Comparison of ENCODE assay signal across 16 cellular contexts in genomic region chr4:15836362-15836761, GRCh38. TPM values are rescaled to one million over a fixed set of nuclear protein-coding genes. Genes with fewer than 3 reads are reported as not detected.
A peak's percentile ranks its signal among the peaks of the same experiment; 100 is the strongest.
DNase-seq lines count a peak whose midpoint lies in the region; ATAC-seq and TF ChIP-seq lines count a peak whose summit lies in the region.
"Had no signal": no experiment of that assay in that cellular context is flagged by ENCODE, and none has a peak within 500 bp of the region (broad histone marks: within the 10 kb centered on the region; RNA-seq: fewer than 3 reads in every experiment).

No MANE protein-coding gene starts in this region.

- no peak overlapping the region for H3K27ac Mint-ChIP-seq in activated naive CD4-positive, alpha-beta T cell treated with anti-CD3 and anti-CD28 coated beads, Interleukin-2, amount 10 ng/mL, durations not matched to agents 7 days and 5 days

- ATAC-seq in GM19452 (IDR thresholded peaks at IDR 0.05; ENCODE audit: unreplicated experiment) (peak; percentile 64), HG03354 (IDR thresholded peaks at IDR 0.05; ENCODE audit: poor library complexity, severe bottlenecking, unreplicated experiment) (peak; percentile 57), HG03280 (IDR thresholded peaks at IDR 0.05; ENCODE audit: unreplicated experiment) (no peak)

- no peaks in the 10 kb centered on the region for H3K27me3 ChIP-seq in thyroid gland
- H3K27me3 ChIP-seq: suprapubic skin had no signal

- no peaks in the 10 kb centered on the region for H3K9me3 ChIP-seq in thyroid gland
- H3K9me3 ChIP-seq: suprapubic skin had no signal

- no peaks in the 10 kb centered on the region for H3K36me3 ChIP-seq in thyroid gland
- H3K36me3 ChIP-seq: suprapubic skin had no signal

- no peak overlapping the region for H3K4me3 Mint-ChIP-seq in activated naive CD4-positive, alpha-beta T cell treated with anti-CD3 and anti-CD28 coated beads, Interleukin-2, amount 10 ng/mL, durations not matched to agents 7 days and 5 days

- in situ Hi-C loops in ACHN (cut with HindIII; ENCODE audit: low pct_ligation_motif_present, low pct_unique_long_range_greater_than_20kb, low sequenced_read_pairs) = no loop called here

- H3K9me3 Mint-ChIP-seq in activated naive CD4-positive, alpha-beta T cell treated with anti-CD3 and anti-CD28 coated beads, Interleukin-2, amount 10 ng/mL, durations not matched to agents 7 days and 5 days = peaks cover 4% of the 10 kb centered on the region

- H3K4me1 ChIP-seq in thyroid gland = no peaks in the 10 kb centered on the region
- H3K4me1 ChIP-seq: suprapubic skin had no signal

- peaks cover 81% of the 10 kb centered on the region for H3K36me3 Mint-ChIP-seq in activated naive CD4-positive, alpha-beta T cell treated with anti-CD3 and anti-CD28 coated beads, Interleukin-2, amount 10 ng/mL, durations not matched to agents 7 days and 5 days

- CTCF ChIA-PET in activated naive CD4-positive, alpha-beta T cell treated with anti-CD3 and anti-CD28 coated beads, Interleukin-2, amount 10 ng/mL, durations not matched to agents 7 days and 5 days (lab: Charles Lee) = no interaction called here

- no peak for TF ChIP-seq CTCF in epithelial cell of proximal tubule (conservative IDR thresholded peaks at IDR 0.05; ENCODE audit: low read depth, low read length)
- TF ChIP-seq CTCF in thyroid gland (IDR thresholded peaks at IDR 0.05) = no peak

- TF ChIP-seq POLR2A in thyroid gland (IDR thresholded peaks at IDR 0.05) = no peak

- H3K4me1 Mint-ChIP-seq in activated naive CD4-positive, alpha-beta T cell treated with anti-CD3 and anti-CD28 coated beads, Interleukin-2, amount 10 ng/mL, durations not matched to agents 7 days and 5 days = peaks cover 22% of the 10 kb centered on the region

- H3K4me3 ChIP-seq in epithelial cell of proximal tubule (ENCODE audit: low read depth, low read length) = no peak overlapping the region
- no peak overlapping the region for H3K4me3 ChIP-seq in thyroid gland (replicated peaks in 1 of 3)
- H3K4me3 ChIP-seq: suprapubic skin had no signal

- intact Hi-C loops in thyroid gland (cut with DNase I) = no loop called here

- DNase-seq in ACHN = peak; percentile 75
- peak; percentile 86 for DNase-seq in epithelial cell of proximal tubule (ENCODE audit: low read depth)
- DNase-seq in NCI-H1048 (lab: John Stamatoyannopoulos, UW) = no peak
- DNase-seq in activated naive CD4-positive, alpha-beta T cell treated with anti-CD3 and anti-CD28 coated beads, Interleukin-2, amount 10 ng/mL, durations not matched to agents 7 days and 5 days = no peak
- no peak for DNase-seq in thyroid gland
- DNase-seq: cerebellar nuclear complex; DMS 273 treated with DMSO at 0.1 percent for 48 hours; KBM-7; NCI-H1417 treated with DMSO at 0.1 percent for 48 hours; NCI-H524; stimulated activated CD4-positive, alpha-beta T cell treated with anti-CD3 and anti-CD28 coated beads, Interleukin-15, amount 100 ng/mL, for 24 hours had no signal

- no peak overlapping the region for H3K27ac ChIP-seq in thyroid gland
- H3K27ac ChIP-seq: suprapubic skin, VCaP had no signal

- H3K27me3 Mint-ChIP-seq in activated naive CD4-positive, alpha-beta T cell treated with anti-CD3 and anti-CD28 coated beads, Interleukin-2, amount 10 ng/mL, durations not matched to agents 7 days and 5 days = no peaks in the 10 kb centered on the region

RNA-seq across cellular contexts. Expression of gene CD38, which starts 58.2 kb away (rescaled TPM):
- not detected in 2 replicates for total RNA-seq in epithelial cell of proximal tubule
- 10 to 100 TPM in 2 of 4 donors, 1 to 10 TPM in 2; 3.7 to 13.3 (median 9.5) TPM for total RNA-seq in thyroid gland

Comparison
In these comparisons a context has a peak if more than half of its experiments do, and no peak if none do; other contexts are left out.
1. DNase-seq: peak in ACHN (single experiment) and epithelial cell of proximal tubule (single experiment); none in NCI-H1048 (single experiment), activated naive CD4-positive, alpha-beta T cell treated with anti-CD3 and anti-CD28 coated beads, Interleukin-2, amount 10 ng/mL, durations not matched to agents 7 days and 5 days (single experiment) and thyroid gland (0 of 2).